In the genomic region with DNA sequence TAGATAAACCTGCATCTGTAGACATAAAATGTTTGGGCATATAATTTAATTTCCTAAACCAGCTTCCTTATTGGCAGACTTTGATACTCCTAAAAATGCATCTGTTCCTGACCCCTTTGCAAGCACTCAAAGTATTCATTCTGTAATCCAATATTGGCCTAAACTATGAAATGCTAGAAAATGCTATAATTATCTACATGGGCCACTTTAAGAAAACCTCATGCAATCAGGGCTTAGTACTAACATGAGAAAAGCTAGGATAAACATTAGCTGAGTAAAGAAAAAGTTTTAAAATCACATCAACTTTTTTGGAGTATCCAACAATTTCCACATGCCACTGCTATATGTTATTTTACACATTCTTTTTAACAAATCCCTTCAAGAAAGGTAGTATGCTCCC, we compare ENCODE assay signal across 19 cellular contexts. TPM values are rescaled to one million over a fixed set of nuclear protein-coding genes. Genes with fewer than 3 reads are reported as not detected.
A peak's percentile ranks its signal among the peaks of the same experiment; 100 is the strongest.
DNase-seq lines count a peak whose midpoint lies in the region; ATAC-seq and TF ChIP-seq lines count a peak whose summit lies in the region.
"Had no signal": no experiment of that assay in that cellular context is flagged by ENCODE, and none has a peak within 500 bp of the region (broad histone marks: within the 10 kb centered on the region; RNA-seq: fewer than 3 reads in every experiment).

No MANE protein-coding gene starts in this region.

- CTCF ChIA-PET in HEK293 (lab: Yijun Ruan, JAX) = interaction anchor here (0.6 to 1.7 kb wide), 4 partner anchors 10 to 236 kb away, joined by 3 to 5 read pairs (median 3); no protein-coding TSS in a partner anchor

- no peak overlapping the region for H3K4me2 ChIP-seq in hepatocyte

- no peaks in the 10 kb centered on the region for H3K9me2 ChIP-seq in hepatocyte (replicated peaks; ENCODE audit: insufficient read depth)

- POLR2A ChIA-PET in HEK293 (lab: Yijun Ruan, JAX) = no interaction called here

- peaks cover 20% of the 10 kb centered on the region for H4K20me1 ChIP-seq in hepatocyte (ENCODE audit: insufficient read depth, poor library complexity, severe bottlenecking)

- H3K4me1 ChIP-seq in HEK293 (ENCODE audit: control insufficient read depth, insufficient read depth, low read length) = peaks cover 11% of the 10 kb centered on the region; the same call in 1 of the 2 replicates
- peaks cover 10% of the 10 kb centered on the region for H3K4me1 ChIP-seq in hepatocyte (ENCODE audit: insufficient read depth)
- peaks cover 29 to 68% (median 44%) of the 10 kb centered on the region in 4 donors for H3K4me1 ChIP-seq in transverse colon
- H3K4me1 ChIP-seq: prostate gland had no signal

- H2AFZ ChIP-seq in hepatocyte = no peak overlapping the region

- TF ChIP-seq POLR2A in transverse colon (IDR thresholded peaks at IDR 0.05) = no peak

- intact Hi-C loops in transverse colon (cut with DNase I; ENCODE audit: low total_unique reads) = no loop called here

- TF ChIP-seq EP300 in transverse colon (IDR thresholded peaks at IDR 0.05; ENCODE audit: low read depth) = no peak

- peaks cover 95% of the 10 kb centered on the region for H3K79me2 ChIP-seq in hepatocyte

- no peaks in the 10 kb centered on the region for H3K36me3 ChIP-seq in HEK293 (ENCODE audit: control insufficient read depth in 2 of 2, insufficient read depth in 1 of 2, low read length in 2 of 2)
- no peaks in the 10 kb centered on the region for H3K36me3 ChIP-seq in brain microvascular endothelial cell (replicated peaks)
- H3K36me3 ChIP-seq in hepatocyte (replicated peaks; ENCODE audit: insufficient read depth, low read depth) = no peaks in the 10 kb centered on the region
- H3K36me3 ChIP-seq in transverse colon = no peaks in the 10 kb centered on the region
- H3K36me3 ChIP-seq: prostate gland, spleen had no signal

- H3K27me3 ChIP-seq in brain microvascular endothelial cell (replicated peaks) = no peaks in the 10 kb centered on the region
- H3K27me3 ChIP-seq in hepatocyte = no peaks in the 10 kb centered on the region
- no peaks in the 10 kb centered on the region for H3K27me3 ChIP-seq in transverse colon
- H3K27me3 ChIP-seq: spleen had no signal

- no peak overlapping the region for H3K27ac ChIP-seq in HEK293 (ENCODE audit: extremely low read depth, low read depth, low read length)
- peak overlapping the region; percentile 78 for H3K27ac ChIP-seq in brain microvascular endothelial cell
- H3K27ac ChIP-seq in hepatocyte = peak overlapping the region; percentile 70
- H3K27ac ChIP-seq in transverse colon = peak overlapping the region; percentile 63 to 80 (median 74)
- H3K27ac ChIP-seq: prostate gland, spleen had no signal

- in situ Hi-C loops in brain microvascular endothelial cell (cut with HindIII; ENCODE audit: low pct_ligation_motif_present, low sequenced_read_pairs) = no loop called here
- in situ Hi-C loops in transverse colon (cut with MboI; ENCODE audit: low pct_ligation_motif_present in 1 of 4, low pct_unique_long_range_greater_than_20kb in 1 of 4, low sequenced_read_pairs in 3 of 4) = no loop called here

- DNase-seq in brain microvascular endothelial cell (no peak), hepatocyte (ENCODE audit: low spot score) (no peak), transverse colon (no peak), NCI-H446 (lab: John Stamatoyannopoulos, UW) (no peak)
- DNase-seq: activated B cell treated with CpG ODN at 0.5 μM for 24 hours; activated CD4-positive, alpha-beta memory T cell treated with anti-CD3 and anti-CD28 coated beads for 36 hours; activated naive CD4-positive, alpha-beta T cell; effector memory CD8-positive, alpha-beta T cell; NCI-H1436; NCI-H2171 treated with DMSO at 0.1 percent for 48 hours; NCI-H748 treated with DMSO at 0.1 percent for 48 hours; nephron progenitor cell; spleen; stimulated activated CD4-positive, alpha-beta T cell treated with anti-CD3 and anti-CD28 coated beads, Interleukin-4, amount 100 ng/mL, for 4 hours; substantia nigra had no signal

- H3K9me3 ChIP-seq in HEK293 (ENCODE audit: control insufficient read depth, insufficient read depth, low read depth, low read length) (no peaks in the 10 kb centered on the region), hepatocyte (ENCODE audit: low read depth) (no peaks in the 10 kb centered on the region), transverse colon (no peaks in the 10 kb centered on the region)
- H3K9me3 ChIP-seq: prostate gland, spleen had no signal

- no peak overlapping the region for H3K4me3 ChIP-seq in HEK293 (ENCODE audit: low read depth, low read length)
- no peak overlapping the region for H3K4me3 ChIP-seq in brain microvascular endothelial cell (ENCODE audit: low read depth, low read length)
- H3K4me3 ChIP-seq in hepatocyte = no peak overlapping the region
- H3K4me3 ChIP-seq in transverse colon = no peak overlapping the region
- H3K4me3 ChIP-seq: prostate gland, spleen had no signal

- ATAC-seq in GM18873 (IDR thresholded peaks at IDR 0.05; ENCODE audit: low FRiP score, unreplicated experiment) (no peak), HG03354 (IDR thresholded peaks at IDR 0.05; ENCODE audit: poor library complexity, severe bottlenecking, unreplicated experiment) (no peak)
- ATAC-seq: effector memory CD8-positive, alpha-beta T cell had no signal

- TF ChIP-seq CTCF in HEK293 (tag by site-specific recombination; IDR thresholded peaks at IDR 0.05) (no peak), brain microvascular endothelial cell (IDR thresholded peaks at IDR 0.05; ENCODE audit: low read depth, low read length, missing control alignments) (no peak), hepatocyte (IDR thresholded peaks at IDR 0.05; ENCODE audit: poor library complexity) (no peak), transverse colon (IDR thresholded peaks at IDR 0.05) (no peak)

TF ChIP-seq in HEK293, 187 proteins besides CTCF, POLR2A, EP300 and RAD21:
- TF ChIP-seq ZNF416 (tag by site-specific recombination; IDR thresholded peaks at IDR 0.05) (no peak), ZNF660 (tag by site-specific recombination; IDR thresholded peaks at IDR 0.05) (no peak), ZNF184 (tag by site-specific recombination; IDR thresholded peaks at IDR 0.05) (no peak), GFI1B (tag by site-specific recombination; IDR thresholded peaks at IDR 0.05) (no peak), TRIM28 (IDR thresholded peaks at IDR 0.05; ENCODE audit: borderline replicate concordance, low read length) (no peak), MEIS1 (CRISPR knock-in tag; IDR thresholded peaks at IDR 0.05; ENCODE audit: borderline replicate concordance) (no peak)
- TF ChIP-seq, protein P1, sequence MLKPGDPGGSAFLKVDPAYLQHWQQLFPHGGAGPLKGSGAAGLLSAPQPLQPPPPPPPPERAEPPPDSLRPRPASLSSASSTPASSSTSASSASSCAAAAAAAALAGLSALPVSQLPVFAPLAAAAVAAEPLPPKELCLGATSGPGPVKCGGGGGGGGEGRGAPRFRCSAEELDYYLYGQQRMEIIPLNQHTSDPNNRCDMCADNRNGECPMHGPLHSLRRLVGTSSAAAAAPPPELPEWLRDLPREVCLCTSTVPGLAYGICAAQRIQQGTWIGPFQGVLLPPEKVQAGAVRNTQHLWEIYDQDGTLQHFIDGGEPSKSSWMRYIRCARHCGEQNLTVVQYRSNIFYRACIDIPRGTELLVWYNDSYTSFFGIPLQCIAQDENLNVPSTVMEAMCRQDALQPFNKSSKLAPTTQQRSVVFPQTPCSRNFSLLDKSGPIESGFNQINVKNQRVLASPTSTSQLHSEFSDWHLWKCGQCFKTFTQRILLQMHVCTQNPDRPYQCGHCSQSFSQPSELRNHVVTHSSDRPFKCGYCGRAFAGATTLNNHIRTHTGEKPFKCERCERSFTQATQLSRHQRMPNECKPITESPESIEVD (tag by site-specific recombination; IDR thresholded peaks at IDR 0.05) = peak; percentile 76

RNA-seq across cellular contexts. Expression of a gene that starts 57.2 kb away (rescaled TPM):
- total RNA-seq in hepatocyte = 59.7 TPM in 2 replicates
- polyA plus RNA-seq in hepatocyte = 39.4 and 47.2 TPM in 2 replicates
- total RNA-seq in transverse colon = 10 to 100 TPM; 27.3 to 65.3 (median 55.6) TPM
